8 cellular contexts compared by ENCODE assay signal in the genomic region with DNA sequence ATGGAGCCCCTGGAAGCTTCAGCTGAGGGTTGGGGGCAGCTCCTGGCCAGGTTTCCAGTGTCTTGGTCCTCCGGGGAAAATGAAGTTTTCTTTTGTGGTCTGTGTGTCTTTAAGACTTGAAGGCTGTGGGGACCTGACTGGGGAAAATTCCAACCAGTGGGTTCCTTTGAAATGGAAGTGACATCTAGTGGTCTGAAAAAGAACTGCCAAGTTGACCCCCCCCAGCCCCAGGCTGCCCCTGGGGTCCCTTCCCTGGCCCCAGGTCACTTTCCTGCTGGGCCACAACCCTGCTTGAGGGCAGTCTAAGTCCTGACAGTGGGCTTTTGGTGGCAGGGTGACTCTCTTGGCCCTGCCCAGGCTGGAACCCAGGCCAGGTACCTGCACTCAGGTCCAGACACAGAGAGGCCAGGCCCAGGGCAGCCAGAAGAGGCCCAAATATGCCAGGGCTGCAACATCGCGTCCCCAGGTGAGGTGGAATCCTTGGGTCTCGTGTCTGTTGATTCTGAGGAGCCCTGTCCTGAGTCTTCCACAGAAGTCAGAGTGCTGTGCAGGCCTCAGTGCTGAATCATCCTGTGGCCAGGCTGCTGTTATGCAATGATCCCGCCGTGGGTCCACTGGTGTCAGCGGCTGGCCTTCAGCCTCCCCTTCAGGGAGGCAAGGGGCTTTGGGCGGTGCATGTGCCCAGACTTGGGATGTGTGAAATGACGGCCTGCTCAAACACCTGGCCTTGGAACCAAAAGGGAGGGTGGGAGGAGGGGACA.
A peak's percentile ranks its signal among the peaks of the same experiment; 100 is the strongest.
DNase-seq lines count a peak whose midpoint lies in the region; ATAC-seq, FAIRE-seq and TF ChIP-seq lines count a peak whose summit lies in the region.

No MANE protein-coding gene starts in this region.

- peak overlapping the region in 1 of 2 donors; percentile 18 for H3K27ac ChIP-seq in kidney (ENCODE audit: low read depth in 2 of 2, low read length in 2 of 2)
- H3K27ac ChIP-seq in upper lobe of left lung = peak overlapping the region in 3 of 4 donors; percentile 0 to 66 (median 60)

- no peak for TF ChIP-seq EP300 in upper lobe of left lung (IDR thresholded peaks at IDR 0.05)

- H3K4me2 ChIP-seq in Loucy (ENCODE audit: low read depth, low read length, poor library complexity, severe bottlenecking) = no peak overlapping the region

- ATAC-seq in upper lobe of left lung (ENCODE audit: low FRiP score in 2 of 2) (peak; percentile 79 to 89), HG02981 (IDR thresholded peaks at IDR 0.05; ENCODE audit: unreplicated experiment) (no peak)

- H3K4me3 ChIP-seq in Loucy (ENCODE audit: low read length, poor library complexity, severe bottlenecking) = no peak overlapping the region
- no peak overlapping the region for H3K4me3 ChIP-seq in astrocyte of the cerebellum (ENCODE audit: low read depth, low read length)
- H3K4me3 ChIP-seq in kidney (ENCODE audit: low read length in 2 of 2) = no peak overlapping the region
- H3K4me3 ChIP-seq in upper lobe of left lung = no peak overlapping the region

- H2AFZ ChIP-seq in Loucy (ENCODE audit: low read length) = peak overlapping the region; percentile 44; the same call in 1 of the 2 replicates

- H3K36me3 ChIP-seq in Loucy (ENCODE audit: insufficient read depth, low read length) (no peaks in the 10 kb centered on the region), kidney (ENCODE audit: control insufficient read depth in 1 of 2, insufficient read depth in 2 of 2, low read length in 2 of 2) (no peaks in the 10 kb centered on the region), upper lobe of left lung (no peaks in the 10 kb centered on the region)

- H3F3A ChIP-seq in Loucy (ENCODE audit: low read depth) = no peaks in the 10 kb centered on the region

- H3K79me2 ChIP-seq in Loucy (ENCODE audit: insufficient read depth, low read length) = no peaks in the 10 kb centered on the region

- no peak for TF ChIP-seq POLR2A in upper lobe of left lung (IDR thresholded peaks at IDR 0.05)

- FAIRE-seq in kidney (lab: Jason Lieb, UNC) = no peak

- H3K9ac ChIP-seq in Loucy (ENCODE audit: low read depth, low read length, poor library complexity, severe bottlenecking) (peak overlapping the region; percentile 26), kidney (ENCODE audit: low read length in 2 of 2) (peak overlapping the region in 1 of 2 donors; percentile 16)

- DNase-seq in NCI-H1694 (lab: John Stamatoyannopoulos, UW) = peak; percentile 10
- no peak for DNase-seq in NCI-H1694 treated with DMSO at 0.1 percent for 48 hours (lab: John Stamatoyannopoulos, UW)
- DNase-seq in astrocyte of the cerebellum (ENCODE audit: low read depth) = peak; percentile 45
- DNase-seq in kidney = peak; percentile 68
- peak in 1 of 2 donors; percentile 79 for DNase-seq in upper lobe of left lung
- no peak for DNase-seq in NCI-H187 (lab: John Stamatoyannopoulos, UW)

- intact Hi-C loops in kidney (cut with DNase I) = no loop called here

- 51 to 61% methylated on average over 6 to 9 of the region's 9 CpGs for WGBS in upper lobe of left lung, 2 donors

- H4K20me1 ChIP-seq in Loucy (ENCODE audit: insufficient read depth, low read length, poor library complexity, severe bottlenecking) = no peaks in the 10 kb centered on the region

- H3K27me3 ChIP-seq in Loucy (ENCODE audit: insufficient read depth, low read length, poor library complexity, severe bottlenecking) (no peaks in the 10 kb centered on the region), upper lobe of left lung (no peaks in the 10 kb centered on the region)

- in situ Hi-C loops in astrocyte of the cerebellum (cut with HindIII; ENCODE audit: low sequenced_read_pairs) = no loop called here

- H3K4me1 ChIP-seq in Loucy (ENCODE audit: insufficient read depth, low read length, poor library complexity, severe bottlenecking) (no peaks in the 10 kb centered on the region), kidney (ENCODE audit: control insufficient read depth in 1 of 2, insufficient read depth in 1 of 2, low read depth in 1 of 2, low read length in 2 of 2) (peaks cover 22 to 28% of the 10 kb centered on the region in 2 donors), upper lobe of left lung (peaks cover 0 to 11% (median 8%) of the 10 kb centered on the region in 4 donors)

- TF ChIP-seq CTCF in Loucy (conservative IDR thresholded peaks at IDR 0.05; ENCODE audit: low read length) (peak; percentile 57), astrocyte of the cerebellum (IDR thresholded peaks at IDR 0.05; ENCODE audit: low read depth, low read length, missing control alignments) (peak; percentile 55), kidney (IDR thresholded peaks at IDR 0.05; ENCODE audit: borderline replicate concordance, extremely low read depth, insufficient read depth) (peak; percentile 41), upper lobe of left lung (IDR thresholded peaks at IDR 0.05) (peak; percentile 24 to 63 (median 55))

- no peaks in the 10 kb centered on the region for H3K9me2 ChIP-seq in Loucy (replicated peaks; ENCODE audit: low read depth, low read length)

- H3K9me3 ChIP-seq in Loucy (ENCODE audit: insufficient read depth, low read depth, low read length) (no peaks in the 10 kb centered on the region), kidney (ENCODE audit: control insufficient read depth in 1 of 2, low read length in 2 of 2) (no peaks in the 10 kb centered on the region), upper lobe of left lung (no peaks in the 10 kb centered on the region)

Comparison
In these comparisons a context has a peak if more than half of its experiments do, and no peak if none do; other contexts are left out.
1. DNase-seq: peak in NCI-H1694 (single experiment), astrocyte of the cerebellum (single experiment) and kidney (single experiment); none in NCI-H1694 treated with DMSO at 0.1 percent for 48 hours (single experiment) and NCI-H187 (0 of 2).
2. Peak in every context shown above with its lines, with median percentiles within 50 percentile points of each other: CTCF ChIP-seq.